In the genomic region with DNA sequence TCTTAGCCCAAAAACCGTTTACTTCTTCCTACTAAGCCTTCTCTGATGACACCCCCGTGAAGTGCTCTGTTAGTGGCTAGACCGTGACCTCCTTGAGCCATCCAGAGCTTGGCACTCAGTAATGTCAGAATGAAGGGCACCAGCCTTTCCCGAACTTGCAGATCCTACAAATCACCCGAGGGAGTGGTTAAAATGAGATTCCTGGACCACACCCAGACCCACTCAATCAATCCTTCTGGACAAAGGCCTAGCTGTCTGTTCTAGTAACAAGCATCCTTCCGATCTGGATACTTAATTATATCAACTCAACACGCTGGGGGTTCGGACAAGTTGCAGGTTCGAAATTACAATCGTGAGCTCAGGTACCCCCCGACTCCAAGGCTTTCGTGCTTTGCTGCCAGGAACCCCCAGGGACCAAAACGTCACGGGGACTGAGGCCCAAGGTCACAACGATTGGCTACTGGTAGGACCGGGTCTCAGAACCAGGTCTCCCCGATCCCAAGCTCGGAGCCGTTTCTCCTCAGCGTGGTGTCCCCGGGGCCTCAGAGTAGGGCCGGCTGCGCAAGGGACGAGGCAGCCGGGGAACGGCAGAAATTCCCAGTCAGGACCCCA, we compare ENCODE assay signal across 1 cellular context.
A peak's percentile ranks its signal among the peaks of the same experiment; 100 is the strongest.
TF ChIP-seq lines count a peak whose summit lies in the region.

No MANE protein-coding gene starts in this region.

TF ChIP-seq in K562, 482 proteins besides CTCF, POLR2A, EP300 and RAD21:
- TF ChIP-seq, protein P1, sequence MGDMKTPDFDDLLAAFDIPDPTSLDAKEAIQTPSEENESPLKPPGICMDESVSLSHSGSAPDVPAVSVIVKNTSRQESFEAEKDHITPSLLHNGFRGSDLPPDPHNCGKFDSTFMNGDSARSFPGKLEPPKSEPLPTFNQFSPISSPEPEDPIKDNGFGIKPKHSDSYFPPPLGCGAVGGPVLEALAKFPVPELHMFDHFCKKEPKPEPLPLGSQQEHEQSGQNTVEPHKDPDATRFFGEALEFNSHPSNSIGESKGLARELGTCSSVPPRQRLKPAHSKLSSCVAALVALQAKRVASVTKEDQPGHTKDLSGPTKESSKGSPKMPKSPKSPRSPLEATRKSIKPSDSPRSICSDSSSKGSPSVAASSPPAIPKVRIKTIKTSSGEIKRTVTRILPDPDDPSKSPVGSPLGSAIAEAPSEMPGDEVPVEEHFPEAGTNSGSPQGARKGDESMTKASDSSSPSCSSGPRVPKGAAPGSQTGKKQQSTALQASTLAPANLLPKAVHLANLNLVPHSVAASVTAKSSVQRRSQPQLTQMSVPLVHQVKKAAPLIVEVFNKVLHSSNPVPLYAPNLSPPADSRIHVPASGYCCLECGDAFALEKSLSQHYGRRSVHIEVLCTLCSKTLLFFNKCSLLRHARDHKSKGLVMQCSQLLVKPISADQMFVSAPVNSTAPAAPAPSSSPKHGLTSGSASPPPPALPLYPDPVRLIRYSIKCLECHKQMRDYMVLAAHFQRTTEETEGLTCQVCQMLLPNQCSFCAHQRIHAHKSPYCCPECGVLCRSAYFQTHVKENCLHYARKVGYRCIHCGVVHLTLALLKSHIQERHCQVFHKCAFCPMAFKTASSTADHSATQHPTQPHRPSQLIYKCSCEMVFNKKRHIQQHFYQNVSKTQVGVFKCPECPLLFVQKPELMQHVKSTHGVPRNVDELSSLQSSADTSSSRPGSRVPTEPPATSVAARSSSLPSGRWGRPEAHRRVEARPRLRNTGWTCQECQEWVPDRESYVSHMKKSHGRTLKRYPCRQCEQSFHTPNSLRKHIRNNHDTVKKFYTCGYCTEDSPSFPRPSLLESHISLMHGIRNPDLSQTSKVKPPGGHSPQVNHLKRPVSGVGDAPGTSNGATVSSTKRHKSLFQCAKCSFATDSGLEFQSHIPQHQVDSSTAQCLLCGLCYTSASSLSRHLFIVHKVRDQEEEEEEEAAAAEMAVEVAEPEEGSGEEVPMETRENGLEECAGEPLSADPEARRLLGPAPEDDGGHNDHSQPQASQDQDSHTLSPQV (IDR thresholded peaks at IDR 0.05): 0 out of 2 replicates have a peak, but pooled peaks have one; percentile 18
- TF ChIP-seq BDP1 (IDR thresholded peaks at IDR 0.05; ENCODE audit: insufficient read depth, insufficient read length): no peak
- TF ChIP-seq, protein P2, sequence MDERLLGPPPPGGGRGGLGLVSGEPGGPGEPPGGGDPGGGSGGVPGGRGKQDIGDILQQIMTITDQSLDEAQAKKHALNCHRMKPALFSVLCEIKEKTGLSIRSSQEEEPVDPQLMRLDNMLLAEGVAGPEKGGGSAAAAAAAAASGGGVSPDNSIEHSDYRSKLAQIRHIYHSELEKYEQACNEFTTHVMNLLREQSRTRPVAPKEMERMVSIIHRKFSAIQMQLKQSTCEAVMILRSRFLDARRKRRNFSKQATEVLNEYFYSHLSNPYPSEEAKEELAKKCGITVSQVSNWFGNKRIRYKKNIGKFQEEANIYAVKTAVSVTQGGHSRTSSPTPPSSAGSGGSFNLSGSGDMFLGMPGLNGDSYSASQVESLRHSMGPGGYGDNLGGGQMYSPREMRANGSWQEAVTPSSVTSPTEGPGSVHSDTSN (CRISPR knock-in tag; IDR thresholded peaks at IDR 0.05; ENCODE audit: low read depth): no peak
- TF ChIP-seq, protein P2 (tag; conservative IDR thresholded peaks at IDR 0.05; ENCODE audit: low read depth): peak; percentile 44; the same call in 1 of the 2 replicates
- TF ChIP-seq ESRRA (IDR thresholded peaks at IDR 0.05; ENCODE audit: borderline replicate concordance, low read depth): peak; percentile 46
- TF ChIP-seq SIN3B (IDR thresholded peaks at IDR 0.05; ENCODE audit: low read depth): no peak
- no peak for TF ChIP-seq BRD9 (IDR thresholded peaks at IDR 0.05; ENCODE audit: low read depth, partially characterized antibody)
- TF ChIP-seq ZNF507 (tag; conservative IDR thresholded peaks at IDR 0.05): no peak
- no peak for TF ChIP-seq ZNF212 (CRISPR knock-in tag; IDR thresholded peaks at IDR 0.05)
- no peak for TF ChIP-seq CBX3 (IDR thresholded peaks at IDR 0.05; ENCODE audit: borderline replicate concordance in 1 of 2, low read length in 2 of 2)
- TF ChIP-seq ZBTB17 (CRISPR knock-in tag; IDR thresholded peaks at IDR 0.05): peak; percentile 68
- TF ChIP-seq CHCHD3 (CRISPR knock-in tag; IDR thresholded peaks at IDR 0.05): no peak
- no peak for TF ChIP-seq SRSF7 (optimal IDR thresholded peaks at IDR 0.05; ENCODE audit: low read depth, low read length)
- no peak for TF ChIP-seq SETDB1 (IDR thresholded peaks at IDR 0.05; ENCODE audit: low read length)
- TF ChIP-seq, protein P3, sequence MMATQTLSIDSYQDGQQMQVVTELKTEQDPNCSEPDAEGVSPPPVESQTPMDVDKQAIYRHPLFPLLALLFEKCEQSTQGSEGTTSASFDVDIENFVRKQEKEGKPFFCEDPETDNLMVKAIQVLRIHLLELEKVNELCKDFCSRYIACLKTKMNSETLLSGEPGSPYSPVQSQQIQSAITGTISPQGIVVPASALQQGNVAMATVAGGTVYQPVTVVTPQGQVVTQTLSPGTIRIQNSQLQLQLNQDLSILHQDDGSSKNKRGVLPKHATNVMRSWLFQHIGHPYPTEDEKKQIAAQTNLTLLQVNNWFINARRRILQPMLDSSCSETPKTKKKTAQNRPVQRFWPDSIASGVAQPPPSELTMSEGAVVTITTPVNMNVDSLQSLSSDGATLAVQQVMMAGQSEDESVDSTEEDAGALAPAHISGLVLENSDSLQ (IDR thresholded peaks at IDR 0.05): peak; percentile 30; the same call in 1 of the 2 replicates
- TF ChIP-seq, protein P4, sequence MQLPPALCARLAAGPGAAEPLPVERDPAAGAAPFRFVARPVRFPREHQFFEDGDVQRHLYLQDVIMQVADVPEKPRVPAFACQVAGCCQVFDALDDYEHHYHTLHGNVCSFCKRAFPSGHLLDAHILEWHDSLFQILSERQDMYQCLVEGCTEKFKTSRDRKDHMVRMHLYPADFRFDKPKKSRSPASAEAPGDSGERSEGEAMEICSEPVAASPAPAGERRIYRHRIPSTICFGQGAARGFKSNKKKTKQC (CRISPR knock-in tag; IDR thresholded peaks at IDR 0.05): peak; percentile 6; the same call in 1 of the 2 replicates
- TF ChIP-seq POLR2B (IDR thresholded peaks at IDR 0.05; ENCODE audit: low read depth, partially characterized antibody): no peak
- no peak for TF ChIP-seq ZNF785 (CRISPR knock-in tag; IDR thresholded peaks at IDR 0.05)
- TF ChIP-seq L3MBTL2 (IDR thresholded peaks at IDR 0.05): no peak
- no peak for TF ChIP-seq ARNT (IDR thresholded peaks at IDR 0.05)
- peak; percentile 29 for TF ChIP-seq MEIS2 (IDR thresholded peaks at IDR 0.05; ENCODE audit: partially characterized antibody)
- no peak for TF ChIP-seq ZBTB49 (CRISPR knock-in tag; IDR thresholded peaks at IDR 0.05; ENCODE audit: borderline replicate concordance)
- TF ChIP-seq NR2C1 (IDR thresholded peaks at IDR 0.05): no peak
- no peak for TF ChIP-seq NR2C1 (tag; IDR thresholded peaks at IDR 0.05)
- TF ChIP-seq, protein P5, sequence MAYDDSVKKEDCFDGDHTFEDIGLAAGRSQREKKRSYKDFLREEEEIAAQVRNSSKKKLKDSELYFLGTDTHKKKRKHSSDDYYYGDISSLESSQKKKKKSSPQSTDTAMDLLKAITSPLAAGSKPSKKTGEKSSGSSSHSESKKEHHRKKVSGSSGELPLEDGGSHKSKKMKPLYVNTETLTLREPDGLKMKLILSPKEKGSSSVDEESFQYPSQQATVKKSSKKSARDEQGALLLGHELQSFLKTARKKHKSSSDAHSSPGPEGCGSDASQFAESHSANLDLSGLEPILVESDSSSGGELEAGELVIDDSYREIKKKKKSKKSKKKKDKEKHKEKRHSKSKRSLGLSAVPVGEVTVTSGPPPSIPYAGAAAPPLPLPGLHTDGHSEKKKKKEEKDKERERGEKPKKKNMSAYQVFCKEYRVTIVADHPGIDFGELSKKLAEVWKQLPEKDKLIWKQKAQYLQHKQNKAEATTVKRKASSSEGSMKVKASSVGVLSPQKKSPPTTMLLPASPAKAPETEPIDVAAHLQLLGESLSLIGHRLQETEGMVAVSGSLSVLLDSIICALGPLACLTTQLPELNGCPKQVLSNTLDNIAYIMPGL (CRISPR knock-in tag; IDR thresholded peaks at IDR 0.05): no peak
- TF ChIP-seq EHMT2 (IDR thresholded peaks at IDR 0.05): no peak
- no peak for TF ChIP-seq ZNF347 (CRISPR knock-in tag; IDR thresholded peaks at IDR 0.05; ENCODE audit: low read depth)
- no peak for TF ChIP-seq ZNF644 (tag; IDR thresholded peaks at IDR 0.05; ENCODE audit: low read depth)
- TF ChIP-seq, protein P6, sequence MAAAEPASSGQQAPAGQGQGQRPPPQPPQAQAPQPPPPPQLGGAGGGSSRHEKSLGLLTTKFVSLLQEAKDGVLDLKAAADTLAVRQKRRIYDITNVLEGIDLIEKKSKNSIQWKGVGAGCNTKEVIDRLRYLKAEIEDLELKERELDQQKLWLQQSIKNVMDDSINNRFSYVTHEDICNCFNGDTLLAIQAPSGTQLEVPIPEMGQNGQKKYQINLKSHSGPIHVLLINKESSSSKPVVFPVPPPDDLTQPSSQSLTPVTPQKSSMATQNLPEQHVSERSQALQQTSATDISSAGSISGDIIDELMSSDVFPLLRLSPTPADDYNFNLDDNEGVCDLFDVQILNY (CRISPR knock-in tag; IDR thresholded peaks at IDR 0.05): 0 out of 2 replicates have a peak, but pooled peaks have one; percentile 8
- TF ChIP-seq CREB3 (tag; conservative IDR thresholded peaks at IDR 0.05; ENCODE audit: low read depth): no peak
- no peak for TF ChIP-seq BRCA1 (IDR thresholded peaks at IDR 0.05)
- TF ChIP-seq BRCA1 (CRISPR knock-in tag; IDR thresholded peaks at IDR 0.05): 0 out of 2 replicates have a peak, but pooled peaks have one; percentile 67
- TF ChIP-seq CHD1 (IDR thresholded peaks at IDR 0.05; ENCODE audit: low read length): peak; percentile 55
- TF ChIP-seq HCFC1 (IDR thresholded peaks at IDR 0.05; ENCODE audit: low read depth, low read length): no peak
- TF ChIP-seq ZNF232 (CRISPR knock-in tag; IDR thresholded peaks at IDR 0.05): 0 out of 2 replicates have a peak, but pooled peaks have one; percentile 12
- TF ChIP-seq HDAC2 (IDR thresholded peaks at IDR 0.05): no peak
- TF ChIP-seq FOXK1 (CRISPR knock-in tag; IDR thresholded peaks at IDR 0.05; ENCODE audit: borderline replicate concordance): peak; percentile 49; the same call in 1 of the 2 replicates
- TF ChIP-seq, protein P7, sequence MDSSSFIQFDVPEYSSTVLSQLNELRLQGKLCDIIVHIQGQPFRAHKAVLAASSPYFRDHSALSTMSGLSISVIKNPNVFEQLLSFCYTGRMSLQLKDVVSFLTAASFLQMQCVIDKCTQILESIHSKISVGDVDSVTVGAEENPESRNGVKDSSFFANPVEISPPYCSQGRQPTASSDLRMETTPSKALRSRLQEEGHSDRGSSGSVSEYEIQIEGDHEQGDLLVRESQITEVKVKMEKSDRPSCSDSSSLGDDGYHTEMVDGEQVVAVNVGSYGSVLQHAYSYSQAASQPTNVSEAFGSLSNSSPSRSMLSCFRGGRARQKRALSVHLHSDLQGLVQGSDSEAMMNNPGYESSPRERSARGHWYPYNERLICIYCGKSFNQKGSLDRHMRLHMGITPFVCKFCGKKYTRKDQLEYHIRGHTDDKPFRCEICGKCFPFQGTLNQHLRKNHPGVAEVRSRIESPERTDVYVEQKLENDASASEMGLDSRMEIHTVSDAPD (CRISPR knock-in tag; IDR thresholded peaks at IDR 0.05): no peak
- TF ChIP-seq ZNF23 (CRISPR knock-in tag; IDR thresholded peaks at IDR 0.05): no peak
- TF ChIP-seq ZBTB7A (IDR thresholded peaks at IDR 0.05; ENCODE audit: borderline replicate concordance, control insufficient read depth, low read depth, low read length): no peak; the same call in 1 of the 2 replicates
- TF ChIP-seq, protein P8, sequence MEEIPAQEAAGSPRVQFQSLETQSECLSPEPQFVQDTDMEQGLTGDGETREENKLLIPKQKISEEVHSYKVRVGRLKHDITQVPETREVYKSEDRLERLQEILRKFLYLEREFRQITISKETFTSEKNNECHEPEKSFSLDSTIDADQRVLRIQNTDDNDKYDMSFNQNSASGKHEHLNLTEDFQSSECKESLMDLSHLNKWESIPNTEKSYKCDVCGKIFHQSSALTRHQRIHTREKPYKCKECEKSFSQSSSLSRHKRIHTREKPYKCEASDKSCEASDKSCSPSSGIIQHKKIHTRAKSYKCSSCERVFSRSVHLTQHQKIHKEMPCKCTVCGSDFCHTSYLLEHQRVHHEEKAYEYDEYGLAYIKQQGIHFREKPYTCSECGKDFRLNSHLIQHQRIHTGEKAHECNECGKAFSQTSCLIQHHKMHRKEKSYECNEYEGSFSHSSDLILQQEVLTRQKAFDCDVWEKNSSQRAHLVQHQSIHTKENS (CRISPR knock-in tag; IDR thresholded peaks at IDR 0.05): no peak
- TF ChIP-seq SMARCA4 (IDR thresholded peaks at IDR 0.05): 0 out of 2 replicates have a peak, but pooled peaks have one; percentile 32
- TF ChIP-seq SMAD3 (CRISPR knock-in tag; conservative IDR thresholded peaks at IDR 0.05): no peak
